Comparison of ENCODE assay signal across 21 cellular contexts in genomic region chr12:11879306-11879705, GRCh38.
DNase-seq lines count a peak whose midpoint lies in the region; ATAC-seq and TF ChIP-seq lines count a peak whose summit lies in the region.
"Had no signal": no experiment of that assay in that cellular context is flagged by ENCODE, and none has a peak within 500 bp of the region (broad histone marks: within the 10 kb centered on the region; RNA-seq: fewer than 3 reads in every experiment).

No MANE protein-coding gene starts in this region.

- H3K4me1 Mint-ChIP-seq in memory B cell (peaks cover 7% of the 10 kb centered on the region), type B pancreatic cell (ENCODE audit: unreplicated experiment) (peaks cover 28% of the 10 kb centered on the region)

- no peak overlapping the region for H3K14ac ChIP-seq in trophoblast cell (ENCODE audit: low read length)

- H3K27ac Mint-ChIP-seq in memory B cell (peak overlapping the region; percentile 11), type B pancreatic cell (peak overlapping the region; percentile 9)
- H3K27ac Mint-ChIP-seq: activated B cell treated with CpG ODN at 0.5 μM for 24 hours; activated naive CD4-positive, alpha-beta T cell treated with anti-CD3 and anti-CD28 coated beads, Interleukin-2, amount 50 U/mL, for 24 hours; stimulated activated effector memory CD8-positive, alpha-beta T cell treated with anti-CD3 and anti-CD28 coated beads, Interleukin-12 subunit alpha, Interleukin-12 subunit beta, amount 100 ng/mL, for 72 hours had no signal

- intact Hi-C loops in mammary epithelial cell (cut with micrococcal nuclease), result loop anchor here (2.0 to 5.0 kb wide), 3 partner anchors 132 to 229 kb away; no protein-coding TSS in a partner anchor
- intact Hi-C loops in breast epithelium (cut with DNase I; ENCODE audit: low total_unique reads), result loop anchor here (5.0 kb wide), 1 partner anchor 117 kb away; no protein-coding TSS in a partner anchor

- no peak overlapping the region for H2BK120ac ChIP-seq in trophoblast cell (ENCODE audit: insufficient read depth, low read length, poor library complexity)

- H3K9me3 ChIP-seq in mammary epithelial cell (replicated peaks; ENCODE audit: insufficient read depth, low read length) (no peaks in the 10 kb centered on the region), breast epithelium (no peaks in the 10 kb centered on the region), trophoblast cell (ENCODE audit: insufficient read depth, low read depth, low read length) (no peaks in the 10 kb centered on the region)
- H3K9me3 ChIP-seq: Caco-2, heart left ventricle, vagina had no signal

- H2BK5ac ChIP-seq in trophoblast cell (ENCODE audit: low read depth, low read length, poor library complexity), result no peak overlapping the region

- H3K9ac ChIP-seq in mammary epithelial cell (ENCODE audit: insufficient read depth, low read length), result peak overlapping the region; percentile 15
- H3K9ac ChIP-seq in trophoblast cell (ENCODE audit: low read length), result no peak overlapping the region
- H3K9ac ChIP-seq: KMS-11 had no signal

- no peak for TF ChIP-seq POLR2A in breast epithelium (IDR thresholded peaks at IDR 0.05)

- H4K20me1 ChIP-seq in mammary epithelial cell (ENCODE audit: insufficient read depth, low read length), result no peaks in the 10 kb centered on the region

- H4K8ac ChIP-seq in trophoblast cell (ENCODE audit: low read depth, low read length), result no peak overlapping the region

- H3K36me3 ChIP-seq in mammary epithelial cell (ENCODE audit: insufficient read depth, low read length) (no peaks in the 10 kb centered on the region), breast epithelium (no peaks in the 10 kb centered on the region), trophoblast cell (ENCODE audit: control insufficient read depth in 1 of 2, insufficient read depth in 2 of 2, low read length in 2 of 2) (no peaks in the 10 kb centered on the region)
- H3K36me3 ChIP-seq: vagina had no signal

- dilution Hi-C loops in mammary epithelial cell (cut with HindIII; ENCODE audit: low sequenced_read_pairs), result loop anchor here (5.0 kb wide), 2 partner anchors 67 to 83 kb away; no protein-coding TSS in a partner anchor

- no peak overlapping the region for H4K12ac ChIP-seq in trophoblast cell (ENCODE audit: low read depth, low read length)

- no peak overlapping the region for H3K4me3 ChIP-seq in mammary epithelial cell (replicated peaks in 1 of 3; ENCODE audit: insufficient read depth in 1 of 3, low read depth in 2 of 3, low read length in 3 of 3)
- no peak overlapping the region for H3K4me3 ChIP-seq in breast epithelium
- H3K4me3 ChIP-seq in trophoblast cell (ENCODE audit: low read depth, low read length), result no peak overlapping the region
- H3K4me3 ChIP-seq: heart left ventricle, vagina had no signal

- H3K27ac ChIP-seq in mammary epithelial cell (ENCODE audit: insufficient read depth, low read depth, low read length) (peak overlapping the region; percentile 80), breast epithelium (peak overlapping the region in 1 of 2 donors; percentile 86), trophoblast cell (ENCODE audit: low read depth, low read length) (no peak overlapping the region)
- H3K27ac ChIP-seq: KMS-11, vagina had no signal

- H3K23ac ChIP-seq in trophoblast cell (ENCODE audit: low read length), result no peak overlapping the region

- DNase-seq in mammary epithelial cell (peak; percentile 71), breast epithelium (ENCODE audit: low spot score in 2 of 2) (no peak), amniotic epithelial cell (ENCODE audit: low read depth) (peak; percentile 64), memory B cell (ENCODE audit: low spot score in 2 of 2) (no peak), type B pancreatic cell (ENCODE audit: extremely low spot score, unreplicated experiment) (no peak), trophoblast cell (no peak), HEK293T (ENCODE audit: extremely low spot score) (no peak)
- DNase-seq in activated naive CD4-positive, alpha-beta T cell treated with anti-CD3 and anti-CD28 coated beads, Interleukin-2, amount 50 U/mL, for 16 hours, result no peak
- DNase-seq: activated B cell treated with CpG ODN at 0.5 μM for 24 hours; activated CD8-positive, alpha-beta memory T cell treated with anti-CD3 and anti-CD28 coated beads, Interleukin-2, amount 50 U/mL, for 48 hours; Caco-2; heart left ventricle; left colon; NCI-H510A treated with DMSO at 0.1 percent for 48 hours; OCI-M1 had no signal

- no peaks in the 10 kb centered on the region for H3K27me3 Mint-ChIP-seq in memory B cell
- no peaks in the 10 kb centered on the region for H3K27me3 Mint-ChIP-seq in type B pancreatic cell
- H3K27me3 Mint-ChIP-seq: activated B cell treated with CpG ODN at 0.5 μM for 24 hours; activated naive CD4-positive, alpha-beta T cell treated with anti-CD3 and anti-CD28 coated beads, Interleukin-2, amount 50 U/mL, for 24 hours; central memory CD8-positive, alpha-beta T cell had no signal

- POLR2A ChIA-PET in HEK293T (lab: Yijun Ruan, JAX), result no interaction called here

- ATAC-seq in memory B cell (ENCODE audit: low read depth), result no peak
- ATAC-seq: heart left ventricle; sciatic nerve; stimulated activated effector memory CD8-positive, alpha-beta T cell treated with anti-CD3 and anti-CD28 coated beads, Interleukin-12 subunit alpha, Interleukin-12 subunit beta, amount 100 ng/mL, for 72 hours had no signal

- in situ Hi-C loops in mammary epithelial cell (cut with MboI; ENCODE audit: low sequenced_read_pairs in 2 of 2), result no loop called here

- H2AK5ac ChIP-seq in trophoblast cell (ENCODE audit: low read length), result no peak overlapping the region

- no TSS peak for BruUV-seq in mammary epithelial cell (replicated peaks; lab: Mats Ljungman, UMichigan)

- H3K9me3 Mint-ChIP-seq in memory B cell (no peaks in the 10 kb centered on the region), type B pancreatic cell (no peaks in the 10 kb centered on the region)
- H3K9me3 Mint-ChIP-seq: activated B cell treated with CpG ODN at 0.5 μM for 24 hours; activated naive CD4-positive, alpha-beta T cell treated with anti-CD3 and anti-CD28 coated beads, Interleukin-2, amount 50 U/mL, for 24 hours; central memory CD8-positive, alpha-beta T cell; stimulated activated effector memory CD8-positive, alpha-beta T cell treated with anti-CD3 and anti-CD28 coated beads, Interleukin-12 subunit alpha, Interleukin-12 subunit beta, amount 100 ng/mL, for 72 hours had no signal

- H2AFZ ChIP-seq in mammary epithelial cell (ENCODE audit: low read depth, low read length) (no peak overlapping the region), trophoblast cell (ENCODE audit: insufficient read depth, low read length, poor library complexity) (no peak overlapping the region)

- H3K4me3 Mint-ChIP-seq in memory B cell (no peak overlapping the region), type B pancreatic cell (peak overlapping the region; percentile 4)
- H3K4me3 Mint-ChIP-seq: activated B cell treated with CpG ODN at 0.5 μM for 24 hours; activated naive CD4-positive, alpha-beta T cell treated with anti-CD3 and anti-CD28 coated beads, Interleukin-2, amount 50 U/mL, for 24 hours; central memory CD8-positive, alpha-beta T cell; stimulated activated effector memory CD8-positive, alpha-beta T cell treated with anti-CD3 and anti-CD28 coated beads, Interleukin-12 subunit alpha, Interleukin-12 subunit beta, amount 100 ng/mL, for 72 hours had no signal

- H3K4ac ChIP-seq in trophoblast cell (ENCODE audit: low read depth, low read length), result no peak overlapping the region

- CTCF ChIA-PET in mammary epithelial cell (lab: Charles Lee; ENCODE audit: low non-redundant PET) (no interaction called here), HEK293T (lab: Yijun Ruan, JAX) (no interaction called here)

- TF ChIP-seq CTCF in mammary epithelial cell (conservative IDR thresholded peaks at IDR 0.05 in 1 of 2, IDR thresholded peaks at IDR 0.05 in 1 of 2; ENCODE audit: extremely low read depth in 1 of 2, insufficient read depth in 1 of 2, low read depth in 1 of 2, low read length in 2 of 2) (no peak), breast epithelium (IDR thresholded peaks at IDR 0.05) (no peak), type B pancreatic cell (conservative IDR thresholded peaks at IDR 0.05) (no peak)

- H3K79me1 ChIP-seq in trophoblast cell (ENCODE audit: low read length), result peaks cover 12% of the 10 kb centered on the region

- WGBS in mammary epithelial cell (ENCODE audit: low coverage, missing lambda C conversion rate), result 5% methylated on average over 4 of the region's 4 CpGs
- no CpG with 5 or more reads among the region's 4 CpGs for WGBS in trophoblast cell (ENCODE audit: extremely low coverage, insufficient coverage, insufficient read length)

- H3K79me2 ChIP-seq in mammary epithelial cell (ENCODE audit: insufficient read depth, low read length) (peaks cover 24% of the 10 kb centered on the region), trophoblast cell (ENCODE audit: control insufficient read depth, insufficient read depth, low read length, poor library complexity) (peaks cover 3% of the 10 kb centered on the region)

- H3K36me3 Mint-ChIP-seq in memory B cell (peaks cover 25% of the 10 kb centered on the region), type B pancreatic cell (peaks cover 31% of the 10 kb centered on the region)

- no peaks in the 10 kb centered on the region for H3K27me3 ChIP-seq in mammary epithelial cell (ENCODE audit: insufficient read depth, low read length)
- no peaks in the 10 kb centered on the region for H3K27me3 ChIP-seq in breast epithelium
- no peaks in the 10 kb centered on the region for H3K27me3 ChIP-seq in trophoblast cell (ENCODE audit: insufficient read depth, low read length)
- H3K27me3 ChIP-seq: heart left ventricle, vagina had no signal

- peak overlapping the region; percentile 79 for H3K4me2 ChIP-seq in mammary epithelial cell (ENCODE audit: insufficient read depth, low read depth, low read length)
- H3K4me2 ChIP-seq in trophoblast cell (ENCODE audit: low read length), result no peak overlapping the region
- H3K4me2 ChIP-seq: KMS-11 had no signal

- H2BK12ac ChIP-seq in trophoblast cell (ENCODE audit: low read length), result no peak overlapping the region

- H4K91ac ChIP-seq in trophoblast cell (ENCODE audit: low read depth, low read length), result no peak overlapping the region

- H3K4me1 ChIP-seq in mammary epithelial cell (ENCODE audit: insufficient read depth, low read length) (peaks cover 53% of the 10 kb centered on the region), breast epithelium (peaks cover 7 to 14% of the 10 kb centered on the region in 2 donors), trophoblast cell (ENCODE audit: control insufficient read depth in 1 of 2, insufficient read depth in 2 of 2, low read length in 2 of 2) (peaks cover 19 to 21% of the 10 kb centered on the region in 2 experiments)

- H3K18ac ChIP-seq in trophoblast cell (ENCODE audit: low read length), result no peak overlapping the region

TF ChIP-seq in HEK293T, 16 proteins besides CTCF, POLR2A, EP300 and RAD21:
- TF ChIP-seq ZNF384 (IDR thresholded peaks at IDR 0.05), result no peak
- TF ChIP-seq HDGF (IDR thresholded peaks at IDR 0.05; ENCODE audit: borderline replicate concordance), result no peak

Comparison
In these comparisons a context has a peak if more than half of its experiments do, and no peak if none do; other contexts are left out.
1. DNase-seq: peak in mammary epithelial cell (single experiment) and amniotic epithelial cell (single experiment); none in breast epithelium (0 of 2), memory B cell (0 of 2), type B pancreatic cell (single experiment), trophoblast cell (0 of 2), HEK293T (single experiment) and activated naive CD4-positive, alpha-beta T cell treated with anti-CD3 and anti-CD28 coated beads, Interleukin-2, amount 50 U/mL, for 16 hours (single experiment).